ENCODE assay signal across 8 cellular contexts in genomic region chr1:9539829-9540550, GRCh38. TPM values are rescaled to one million over a fixed set of nuclear protein-coding genes. Genes with fewer than 3 reads are reported as not detected.
DNase-seq lines count a peak whose midpoint lies in the region; ATAC-seq and TF ChIP-seq lines count a peak whose summit lies in the region.

No MANE protein-coding gene starts in this region.

- H3K4me3 ChIP-seq in iPS-18c (ENCODE audit: insufficient read depth, low read depth, low read length) (peak overlapping the region; percentile 70), skin epidermis (peak overlapping the region; percentile 60 to 90 (median 81))

- H3K4me3 Mint-ChIP-seq in brain: peak overlapping the region; percentile 91 to 98 (median 91)

- H3K9me3 ChIP-seq in iPS-18c (ENCODE audit: control insufficient read depth, insufficient read depth, low read length): peaks cover 2% of the 10 kb centered on the region

- H3K27ac ChIP-seq in skin epidermis: peak overlapping the region; percentile 47 to 93 (median 82)

- TF ChIP-seq CTCF in brain (conservative IDR thresholded peaks at IDR 0.05): no peak

- H3K27ac Mint-ChIP-seq in brain: peak overlapping the region; percentile 66 to 95 (median 86)

- H3K36me3 Mint-ChIP-seq in brain: peaks cover 13% of the 10 kb centered on the region

- peaks cover 47% of the 10 kb centered on the region for H3K4me1 Mint-ChIP-seq in brain

- H3K27me3 Mint-ChIP-seq in brain: peaks cover 7% of the 10 kb centered on the region

- H3K9me3 Mint-ChIP-seq in brain: peaks cover 0 to 3% (median 0%) of the 10 kb centered on the region in 5 experiments

- DNase-seq in Daoy (ENCODE audit: low read depth): peak; percentile 66
- peak; percentile 70 for DNase-seq in HPDE6-E6E7 (ENCODE audit: extremely low spot score)
- DNase-seq in T-helper 1 cell: peak; percentile 23 to 52 (median 40)
- DNase-seq in mesenteric fat pad (ENCODE audit: low spot score): no peak

- ATAC-seq in GM21367 (IDR thresholded peaks at IDR 0.05; ENCODE audit: unreplicated experiment): peak; percentile 31

RNA-seq across cellular contexts. Expression of gene SLC25A33, which starts 0.7 kb away (rescaled TPM):
- total RNA-seq in Daoy (2014; rRNA removed; shearing (Covaris generic)): 12.6 and 17.4 TPM in 2 replicates
- polyA plus RNA-seq in brain (ENCODE audit: insufficient read depth, low read depth, low replicate concordance): 9.7 TPM
- total RNA-seq in mesenteric fat pad: 7.5 TPM

RNA-seq across cellular contexts. Expression of gene TMEM201, which starts 48.7 kb away (rescaled TPM):
- total RNA-seq in Daoy (2014; rRNA removed; shearing (Covaris generic)): 6.0 and 9.0 TPM in 2 replicates
- polyA plus RNA-seq in brain (ENCODE audit: insufficient read depth, low read depth, low replicate concordance): 34.2 TPM
- 9.8 TPM for total RNA-seq in mesenteric fat pad
